In the genomic region with DNA sequence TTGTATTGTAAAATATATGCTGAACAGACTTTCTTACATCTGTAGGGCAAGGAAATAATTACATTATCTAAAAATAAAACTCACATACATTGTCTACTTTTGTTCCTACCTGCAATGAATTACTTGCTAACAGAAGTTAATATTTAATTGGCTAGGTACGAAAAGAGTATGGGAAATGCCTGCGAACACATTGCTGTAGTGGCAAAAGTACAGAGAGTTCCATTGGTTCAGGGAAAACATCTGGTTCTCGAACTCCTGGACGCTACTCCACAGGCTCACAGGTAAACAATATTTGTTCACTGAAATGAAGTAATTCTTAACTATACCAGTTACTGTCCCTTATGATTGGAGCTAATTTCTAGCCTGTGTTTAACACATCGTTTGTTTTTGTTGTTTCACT, we compare ENCODE assay signal across 38 cellular contexts.
"Had no signal": no experiment of that assay in that cellular context is flagged by ENCODE, and none has a peak within 500 bp of the region (broad histone marks: within the 10 kb centered on the region; RNA-seq: fewer than 3 reads in every experiment).

No MANE protein-coding gene starts in this region.

- H3K4me1 ChIP-seq: adrenal gland had no signal

- ATAC-seq: activated CD8-positive, alpha-beta T cell treated with anti-CD3 and anti-CD28 coated beads for 36 hours; activated naive CD4-positive, alpha-beta T cell treated with anti-CD3 and anti-CD28 coated beads, Interleukin-2, amount 50 U/mL, for 72 hours; activated T-cell treated with anti-CD3 and anti-CD28 coated beads, Interleukin-2, amount 50 U/mL, for 4 hours; activated T-cell treated with anti-CD3 and anti-CD28 coated beads, Interleukin-2, amount 50 U/mL, for 72 hours; activated T-helper 17 cell treated with anti-CD3 and anti-CD28 coated beads, Interleukin-2, amount 50 U/mL, for 72 hours had no signal

- H3K27ac ChIP-seq: adrenal gland, cardiac muscle cell, VCaP had no signal

- DNase-seq: activated B cell treated with CpG ODN at 0.5 μM for 24 hours; activated CD4-positive, alpha-beta memory T cell treated with anti-CD3 and anti-CD28 coated beads for 36 hours; activated CD4-positive, alpha-beta T cell treated with anti-CD3 and anti-CD28 coated beads for 4 hours; activated CD4-positive, alpha-beta T cell treated with anti-CD3 and anti-CD28 coated beads, Interleukin-2, amount 10 ng/mL, durations not matched to agents 24 days and 14 days; activated CD4-positive, alpha-beta T cell treated with anti-CD3 and anti-CD28 coated beads, Interleukin-2, amount 50 U/mL, for 1 hour; activated CD4-positive, alpha-beta T cell treated with anti-CD3 and anti-CD28 coated beads, Interleukin-2, amount 50 U/mL, for 4 hours; activated CD4-positive, CD25-positive, alpha-beta regulatory T cell treated with anti-CD3 and anti-CD28 coated beads, Interleukin-2, amount 50 U/mL, for 72 hours; activated CD8-positive, alpha-beta memory T cell treated with anti-CD3 and anti-CD28 coated beads, Interleukin-2, amount 50 U/mL, for 4 hours; activated CD8-positive, alpha-beta T cell treated with anti-CD3 and anti-CD28 coated beads for 36 hours; activated effector memory CD4-positive, alpha-beta T cell treated with anti-CD3 and anti-CD28 coated beads, Interleukin-2, amount 50 U/mL, for 16 hours; activated gamma-delta T cell treated with Interleukin-2 at 50 U/mL for 16 hours; activated naive CD4-positive, alpha-beta T cell; activated naive CD4-positive, alpha-beta T cell treated with anti-CD3 and anti-CD28 coated beads for 36 hours; activated naive CD4-positive, alpha-beta T cell treated with anti-CD3 and anti-CD28 coated beads, Interleukin-2, amount 50 U/mL, for 16 hours; activated naive CD8-positive, alpha-beta T cell treated with anti-CD3 and anti-CD28 coated beads for 36 hours; activated T-cell treated with anti-CD3 and anti-CD28 coated beads for 4 hours; activated T-cell treated with anti-CD3 and anti-CD28 coated beads, Interleukin-2, amount 50 U/mL, for 1 hour; activated T-cell treated with anti-CD3 and anti-CD28 coated beads, Interleukin-2, amount 50 U/mL, for 4 hours; activated T-cell treated with anti-CD3 and anti-CD28 coated beads, Interleukin-2, amount 50 U/mL, for 72 hours; adrenal gland; amniotic stem cell; aorta; caudate nucleus; T-helper 1 cell; T-helper 2 cell; T-helper 9 cell had no signal

- FAIRE-seq: astrocyte, bronchial epithelial cell, TTC549 had no signal

- H3K27me3 ChIP-seq: adrenal gland, cardiac muscle cell had no signal

- H3K27ac Mint-ChIP-seq: activated B cell treated with CpG ODN at 0.5 μM for 24 hours; activated CD4-positive, alpha-beta memory T cell treated with anti-CD3 and anti-CD28 coated beads for 36 hours; activated CD4-positive, alpha-beta T cell treated with anti-CD3 and anti-CD28 coated beads, Interleukin-2, amount 10 ng/mL, durations not matched to agents 24 days and 14 days; activated CD8-positive, alpha-beta T cell treated with anti-CD3 and anti-CD28 coated beads for 36 hours; activated naive CD4-positive, alpha-beta T cell treated with anti-CD3 and anti-CD28 coated beads for 36 hours; activated naive CD4-positive, alpha-beta T cell treated with anti-CD3 and anti-CD28 coated beads, Interleukin-2, amount 50 U/mL, for 72 hours; activated naive CD8-positive, alpha-beta T cell treated with anti-CD3 and anti-CD28 coated beads for 36 hours; activated T-cell treated with anti-CD3 and anti-CD28 coated beads, Interleukin-2, amount 50 U/mL, for 72 hours; activated T-helper 1 cell treated with anti-CD3 and anti-CD28 coated beads, Interleukin-12 subunit alpha, Interleukin-12 subunit beta, Interleukin-2, Interleukin-4 antibody, amounts not matched to agents 30 ng/mL and 10 ng/mL and 1 ng/mL, durations not matched to agents 14 hours and 24 hours and 36 hours; activated T-helper 17 cell treated with anti-CD3 and anti-CD28 coated beads, Interleukin-2, amount 50 U/mL, for 72 hours; brain; T-helper 1 cell treated with Interleukin-12 subunit alpha and Interleukin-12 subunit beta and Interleukin-4 antibody, amounts not matched to agents 30 μg/mL and 1 μg/mL, for 36 hours; T-helper 2 cell treated with Interferon-gamma antibody and Interleukin-4, amounts not matched to agents 5 μg/mL and 100 μg/mL, for 36 hours had no signal

- H3K4me3 ChIP-seq: adrenal gland, cardiac muscle cell had no signal

- H3K4me1 Mint-ChIP-seq: activated B cell treated with CpG ODN at 0.5 μM for 24 hours; activated CD4-positive, alpha-beta T cell treated with anti-CD3 and anti-CD28 coated beads, Interleukin-2, amount 10 ng/mL, durations not matched to agents 24 days and 14 days; activated naive CD8-positive, alpha-beta T cell treated with anti-CD3 and anti-CD28 coated beads for 36 hours; activated T-helper 17 cell treated with anti-CD3 and anti-CD28 coated beads, Interleukin-2, amount 50 U/mL, for 72 hours; brain; central memory CD8-positive, alpha-beta T cell had no signal

- H3K27me3 Mint-ChIP-seq: activated B cell treated with CpG ODN at 0.5 μM for 24 hours; activated CD4-positive, alpha-beta memory T cell treated with anti-CD3 and anti-CD28 coated beads for 36 hours; activated CD4-positive, alpha-beta T cell treated with anti-CD3 and anti-CD28 coated beads, Interleukin-2, amount 10 ng/mL, durations not matched to agents 24 days and 14 days; activated CD8-positive, alpha-beta T cell treated with anti-CD3 and anti-CD28 coated beads for 36 hours; activated naive CD8-positive, alpha-beta T cell treated with anti-CD3 and anti-CD28 coated beads for 36 hours; activated T-helper 17 cell treated with anti-CD3 and anti-CD28 coated beads, Interleukin-2, amount 50 U/mL, for 72 hours; brain; central memory CD8-positive, alpha-beta T cell had no signal

- H3K9me3 ChIP-seq: adrenal gland had no signal

- H3K36me3 ChIP-seq: adrenal gland, cardiac muscle cell had no signal

- H3K9me3 Mint-ChIP-seq: activated T-helper 1 cell treated with anti-CD3 and anti-CD28 coated beads, Interleukin-12 subunit alpha, Interleukin-12 subunit beta, Interleukin-2, Interleukin-4 antibody, amounts not matched to agents 30 ng/mL and 10 ng/mL and 1 ng/mL, durations not matched to agents 14 hours and 24 hours and 36 hours; brain had no signal

- H3K4me3 Mint-ChIP-seq: activated B cell treated with CpG ODN at 0.5 μM for 24 hours; activated CD4-positive, alpha-beta memory T cell treated with anti-CD3 and anti-CD28 coated beads for 36 hours; activated CD4-positive, alpha-beta T cell treated with anti-CD3 and anti-CD28 coated beads, Interleukin-2, amount 10 ng/mL, durations not matched to agents 24 days and 14 days; activated CD8-positive, alpha-beta T cell treated with anti-CD3 and anti-CD28 coated beads for 36 hours; activated naive CD4-positive, alpha-beta T cell treated with anti-CD3 and anti-CD28 coated beads for 36 hours; activated naive CD8-positive, alpha-beta T cell treated with anti-CD3 and anti-CD28 coated beads for 36 hours; activated T-cell treated with anti-CD3 and anti-CD28 coated beads, Interleukin-2, amount 50 U/mL, for 4 hours; activated T-cell treated with anti-CD3 and anti-CD28 coated beads, Interleukin-2, amount 50 U/mL, for 72 hours; activated T-helper 1 cell treated with anti-CD3 and anti-CD28 coated beads, Interleukin-12 subunit alpha, Interleukin-12 subunit beta, Interleukin-2, Interleukin-4 antibody, amounts not matched to agents 30 ng/mL and 10 ng/mL and 1 ng/mL, durations not matched to agents 14 hours and 24 hours and 36 hours; activated T-helper 17 cell treated with anti-CD3 and anti-CD28 coated beads, Interleukin-2, amount 50 U/mL, for 72 hours; brain; central memory CD8-positive, alpha-beta T cell; T-helper 1 cell treated with Interleukin-12 subunit alpha and Interleukin-12 subunit beta and Interleukin-4 antibody, amounts not matched to agents 30 μg/mL and 1 μg/mL, for 36 hours; T-helper 2 cell treated with Interferon-gamma antibody and Interleukin-4, amounts not matched to agents 5 μg/mL and 100 μg/mL, for 36 hours had no signal

- H3K36me3 Mint-ChIP-seq: activated CD4-positive, alpha-beta memory T cell treated with anti-CD3 and anti-CD28 coated beads for 36 hours; activated naive CD4-positive, alpha-beta T cell treated with anti-CD3 and anti-CD28 coated beads, Interleukin-2, amount 50 U/mL, for 72 hours; activated naive CD8-positive, alpha-beta T cell treated with anti-CD3 and anti-CD28 coated beads for 36 hours had no signal
